Comparison of ENCODE assay signal across 9 cellular contexts in genomic region chr9:128192601-128193371, GRCh38. TPM values are rescaled to one million over a fixed set of nuclear protein-coding genes. Genes with fewer than 3 reads are reported as not detected.
DNase-seq lines count a peak whose midpoint lies in the region; ATAC-seq, FAIRE-seq and TF ChIP-seq lines count a peak whose summit lies in the region.
"Had no signal": no experiment of that assay in that cellular context is flagged by ENCODE, and none has a peak within 500 bp of the region (broad histone marks: within the 10 kb centered on the region; RNA-seq: fewer than 3 reads in every experiment).

No MANE protein-coding gene starts in this region.

- H3K27me3 ChIP-seq in duodenal mucosa (ENCODE audit: control insufficient read depth in 1 of 2, insufficient read depth in 2 of 2, low read length in 2 of 2) = no peaks in the 10 kb centered on the region

- H3K9ac ChIP-seq in duodenal mucosa (ENCODE audit: low read depth in 1 of 2, low read length in 2 of 2) = no peak overlapping the region

- FAIRE-seq in H54 (lab: Jason Lieb, UNC) = no peak

- H3K9me3 Mint-ChIP-seq in activated CD8-positive, alpha-beta memory T cell treated with anti-CD3 and anti-CD28 coated beads, Interleukin-2, amount 10 ng/mL, durations not matched to agents 7 days and 5 days (ENCODE audit: low read depth) = no peaks in the 10 kb centered on the region

- H3K4me3 ChIP-seq in LNCaP clone FGC (ENCODE audit: low read depth, low read length) (no peak overlapping the region), duodenal mucosa (ENCODE audit: low read depth in 1 of 2, low read length in 2 of 2) (peak overlapping the region; percentile 34 to 84)

- peaks cover 12 to 14% of the 10 kb centered on the region in 2 donors for H3K4me1 ChIP-seq in duodenal mucosa (ENCODE audit: control insufficient read depth in 1 of 2, insufficient read depth in 2 of 2, low read length in 2 of 2)

- peak; percentile 54 for ATAC-seq in activated CD8-positive, alpha-beta memory T cell treated with anti-CD3 and anti-CD28 coated beads, Interleukin-2, amount 10 ng/mL, durations not matched to agents 7 days and 5 days
- peak; percentile 75 for ATAC-seq in SK-N-SH treated with all-trans-retinoic acid at 6 μM for 48 hours

- no peaks in the 10 kb centered on the region for H3K9me3 ChIP-seq in duodenal mucosa (ENCODE audit: control insufficient read depth in 1 of 2, low read length in 2 of 2)

- no peaks in the 10 kb centered on the region for H3K27me3 Mint-ChIP-seq in activated CD8-positive, alpha-beta memory T cell treated with anti-CD3 and anti-CD28 coated beads, Interleukin-2, amount 10 ng/mL, durations not matched to agents 7 days and 5 days

- H3K4me1 Mint-ChIP-seq in activated CD8-positive, alpha-beta memory T cell treated with anti-CD3 and anti-CD28 coated beads, Interleukin-2, amount 10 ng/mL, durations not matched to agents 7 days and 5 days = peaks cover 39% of the 10 kb centered on the region

- H3K27ac Mint-ChIP-seq in activated CD8-positive, alpha-beta memory T cell treated with anti-CD3 and anti-CD28 coated beads, Interleukin-2, amount 10 ng/mL, durations not matched to agents 7 days and 5 days = no peak overlapping the region

- no peak for TF ChIP-seq POLR2A in H54 (IDR thresholded peaks at IDR 0.05; ENCODE audit: low read depth, low read length)

- peak; percentile 25; the same call in 1 of the 2 replicates for TF ChIP-seq CTCF in LNCaP clone FGC (IDR thresholded peaks at IDR 0.05; ENCODE audit: control insufficient read depth, extremely low read depth, insufficient read depth)

- H3K36me3 Mint-ChIP-seq in activated CD8-positive, alpha-beta memory T cell treated with anti-CD3 and anti-CD28 coated beads, Interleukin-2, amount 10 ng/mL, durations not matched to agents 7 days and 5 days = peaks cover 12% of the 10 kb centered on the region

- DNase-seq in activated CD8-positive, alpha-beta memory T cell treated with anti-CD3 and anti-CD28 coated beads, Interleukin-2, amount 10 ng/mL, durations not matched to agents 7 days and 5 days = peak; percentile 62
- DNase-seq in activated CD8-positive, alpha-beta memory T cell treated with anti-CD3 and anti-CD28 coated beads for 24 hours = no peak
- DNase-seq in LNCaP clone FGC (ENCODE audit: low read depth) (peak; percentile 4), lung microvascular endothelial cell (ENCODE audit: low read depth in 2 of 2) (peak; percentile 88 to 89), H54 (ENCODE audit: insufficient read length, low spot score) (no peak)

- H3K27ac ChIP-seq in duodenal mucosa (ENCODE audit: low read depth, low read length) (peak overlapping the region; percentile 49), temporal lobe (ENCODE audit: low read depth, low read length) (peak overlapping the region; percentile 90)

- CTCF ChIA-PET in activated CD8-positive, alpha-beta memory T cell treated with anti-CD3 and anti-CD28 coated beads, Interleukin-2, amount 10 ng/mL, durations not matched to agents 7 days and 5 days (lab: Charles Lee) = interaction anchor here (1.3 to 3.1 kb wide), 3 partner anchors 11 to 169 kb away, joined by 4 to 24 read pairs (median 4); partner anchors contain the start of genes BBLN and DNM1

- no peaks in the 10 kb centered on the region for H3K36me3 ChIP-seq in duodenal mucosa (ENCODE audit: control insufficient read depth in 1 of 2, insufficient read depth in 2 of 2, low read length in 2 of 2)

- H3K4me3 Mint-ChIP-seq in activated CD8-positive, alpha-beta memory T cell treated with anti-CD3 and anti-CD28 coated beads, Interleukin-2, amount 10 ng/mL, durations not matched to agents 7 days and 5 days = peak overlapping the region; percentile 39

TF ChIP-seq in SK-N-SH treated with all-trans-retinoic acid at 6 μM for 48 hours, 23 proteins besides CTCF, POLR2A, EP300 and RAD21:
- TF ChIP-seq CREB5 (CRISPR knock-in tag; IDR thresholded peaks at IDR 0.05; ENCODE audit: low read depth) (no peak), ARNTL (CRISPR knock-in tag; IDR thresholded peaks at IDR 0.05; ENCODE audit: borderline replicate concordance, low read depth) (no peak), TSHZ2 (CRISPR knock-in tag; IDR thresholded peaks at IDR 0.05) (peak; percentile 70; the same call in 1 of the 2 replicates), OSR1 (CRISPR knock-in tag; IDR thresholded peaks at IDR 0.05) (no peak), ZFP3 (CRISPR knock-in tag; IDR thresholded peaks at IDR 0.05) (peak; percentile 27; the same call in 1 of the 2 replicates), TCF4 (CRISPR knock-in tag; IDR thresholded peaks at IDR 0.05; ENCODE audit: borderline replicate concordance) (no peak), CSRNP3 (CRISPR knock-in tag; IDR thresholded peaks at IDR 0.05) (no peak), CSDC2 (CRISPR knock-in tag; IDR thresholded peaks at IDR 0.05) (peak; percentile 36; the same call in 1 of the 2 replicates), SNAI2 (CRISPR knock-in tag; IDR thresholded peaks at IDR 0.05) (no peak), GLIS3 (CRISPR knock-in tag; IDR thresholded peaks at IDR 0.05) (no peak)
TF ChIP-seq in SK-N-SH treated with all-trans-retinoic acid at 6 μM for 48 hours: peak in this region for 3.

RNA-seq across cellular contexts. Expression of gene CIZ1, which starts 1.4 kb away (rescaled TPM):
- total RNA-seq in activated CD8-positive, alpha-beta memory T cell treated with anti-CD3 and anti-CD28 coated beads, Interleukin-2, amount 10 ng/mL, durations not matched to agents 7 days and 5 days = 100 to 1,000 TPM; 140 to 153 TPM
- 9.4 and 12.3 TPM in 2 replicates for total RNA-seq in lung microvascular endothelial cell
- 23.6 TPM for total RNA-seq in temporal lobe

RNA-seq across cellular contexts. Expression of gene DNM1, which starts 10.4 kb away (rescaled TPM):
- under 1 TPM; 0.40 to 0.79 TPM for total RNA-seq in activated CD8-positive, alpha-beta memory T cell treated with anti-CD3 and anti-CD28 coated beads, Interleukin-2, amount 10 ng/mL, durations not matched to agents 7 days and 5 days
- 0.40 and 0.44 TPM in 2 replicates for total RNA-seq in lung microvascular endothelial cell
- 108 TPM for total RNA-seq in temporal lobe

RNA-seq across cellular contexts. Expression of gene BBLN, which starts 32.7 kb away (rescaled TPM):
- 10 to 100 TPM; 85.1 to 85.3 TPM for total RNA-seq in activated CD8-positive, alpha-beta memory T cell treated with anti-CD3 and anti-CD28 coated beads, Interleukin-2, amount 10 ng/mL, durations not matched to agents 7 days and 5 days
- 31.8 and 48.2 TPM in 2 replicates for total RNA-seq in lung microvascular endothelial cell
- 44.7 TPM for total RNA-seq in temporal lobe

RNA-seq across cellular contexts. Expression of gene LCN2, which starts 43.5 kb away (rescaled TPM):
- not detected for total RNA-seq in activated CD8-positive, alpha-beta memory T cell treated with anti-CD3 and anti-CD28 coated beads, Interleukin-2, amount 10 ng/mL, durations not matched to agents 7 days and 5 days
- total RNA-seq in lung microvascular endothelial cell (not detected in 2 replicates), temporal lobe (0.25 TPM)
- total RNA-seq: glomerular endothelial cell had no signal

Comparison
In these comparisons a context has a peak if more than half of its experiments do, and no peak if none do; other contexts are left out.
1. DNase-seq: peak in activated CD8-positive, alpha-beta memory T cell treated with anti-CD3 and anti-CD28 coated beads, Interleukin-2, amount 10 ng/mL, durations not matched to agents 7 days and 5 days (single experiment), LNCaP clone FGC (single experiment) and lung microvascular endothelial cell (2 of 2); none in activated CD8-positive, alpha-beta memory T cell treated with anti-CD3 and anti-CD28 coated beads for 24 hours (single experiment) and H54 (single experiment).
2. RNA of gene DNM1, which starts 10.4 kb away (total RNA-seq): 108 TPM in temporal lobe (single experiment); 0.40 to 0.79 TPM in activated CD8-positive, alpha-beta memory T cell treated with anti-CD3 and anti-CD28 coated beads, Interleukin-2, amount 10 ng/mL, durations not matched to agents 7 days and 5 days and 0.40 to 0.44 TPM in lung microvascular endothelial cell; every median in the first group is over 10 times any median in the second.